20 cellular contexts compared by ENCODE assay signal in the genomic region with DNA sequence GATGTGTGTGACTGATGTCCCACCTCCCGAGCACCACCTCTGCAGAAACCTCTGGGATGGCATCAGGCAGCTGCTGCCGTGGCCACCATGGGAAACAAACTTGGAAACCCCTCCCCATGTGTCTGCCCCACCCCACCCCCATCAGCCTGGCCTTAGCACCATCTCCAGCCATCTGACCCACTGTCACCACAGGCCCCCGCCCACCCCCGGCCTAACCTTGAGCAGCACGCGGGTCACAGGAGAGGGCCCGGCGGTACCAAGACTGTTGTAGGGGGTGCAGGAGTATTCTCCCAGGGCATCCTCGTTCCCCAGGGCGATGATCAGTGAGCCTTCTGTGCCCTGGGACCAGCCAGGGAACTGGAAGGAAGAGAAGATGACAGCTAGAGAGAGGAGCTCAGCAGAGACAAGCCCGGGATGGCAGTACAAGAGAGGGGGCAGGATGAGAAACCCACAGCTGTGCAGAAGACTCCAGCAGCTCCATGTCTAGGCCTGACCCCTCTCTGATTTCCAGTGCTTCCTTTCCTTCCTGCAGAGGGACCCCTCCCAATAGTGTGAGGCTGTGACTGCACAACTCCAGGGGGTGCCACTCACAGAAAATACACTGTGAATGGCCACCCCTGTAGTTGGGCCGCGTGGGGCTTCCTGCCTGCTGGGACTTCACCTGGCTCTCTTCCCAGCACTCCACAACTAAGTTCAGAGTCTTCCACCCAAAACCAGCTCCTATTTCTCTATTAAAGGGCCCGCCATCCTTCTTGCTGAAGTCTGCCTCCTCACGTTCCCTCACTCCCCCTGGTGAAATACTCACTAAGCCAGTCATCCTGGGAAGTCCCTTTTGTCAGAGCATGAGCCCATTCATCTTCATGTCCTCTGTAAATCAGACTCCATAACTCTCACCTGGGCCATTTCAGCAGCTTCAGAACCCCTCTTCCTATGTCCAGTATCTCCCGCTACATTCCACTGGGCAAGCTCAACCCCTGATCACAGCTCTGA. TPM values are rescaled to one million over a fixed set of nuclear protein-coding genes. Genes with fewer than 3 reads are reported as not detected.
DNase-seq lines count a peak whose midpoint lies in the region; ATAC-seq and TF ChIP-seq lines count a peak whose summit lies in the region.
"Had no signal": no experiment of that assay in that cellular context is flagged by ENCODE, and none has a peak within 500 bp of the region (broad histone marks: within the 10 kb centered on the region; RNA-seq: fewer than 3 reads in every experiment).

No MANE protein-coding gene starts in this region.

- H3K4me3 Mint-ChIP-seq in endothelial cell (ENCODE audit: unreplicated experiment), result no peak overlapping the region
- H3K4me3 Mint-ChIP-seq in CD8-positive, alpha-beta memory T cell, result no peak overlapping the region
- H3K4me3 Mint-ChIP-seq: activated B cell treated with CpG ODN at 0.5 μM for 24 hours; activated naive CD8-positive, alpha-beta T cell treated with anti-CD3 and anti-CD28 coated beads, Interleukin-2, amount 50 U/mL, for 24 hours; activated T-helper 17 cell treated with anti-CD3 and anti-CD28 coated beads, Interleukin-2, amount 50 U/mL, for 72 hours; T-cell had no signal

- no peak overlapping the region for H3K27ac ChIP-seq in OCI-LY3 (ENCODE audit: low read length)
- H3K27ac ChIP-seq in skin epidermis, result peak overlapping the region in 14 of 21 experiments; percentile 6 to 76 (median 51)
- H3K27ac ChIP-seq in CD8-positive, alpha-beta memory T cell (ENCODE audit: low read depth, low read length), result no peak overlapping the region
- H3K27ac ChIP-seq in left ventricle myocardium inferior (replicated peaks), result no peak overlapping the region
- H3K27ac ChIP-seq: gastrocnemius medialis, sigmoid colon had no signal

- POLR2A ChIA-PET in CD8-positive, alpha-beta memory T cell (lab: Charles Lee), result no interaction called here

- H3K27me3 ChIP-seq in OCI-LY3 (ENCODE audit: low read depth, low read length), result 0 out of 2 replicates have a peak, but pooled peaks cover 2% of the 10 kb centered on the region
- no peaks in the 10 kb centered on the region for H3K27me3 ChIP-seq in CD8-positive, alpha-beta memory T cell (ENCODE audit: insufficient read depth, low read length, poor library complexity, severe bottlenecking)
- no peaks in the 10 kb centered on the region for H3K27me3 ChIP-seq in left ventricle myocardium inferior (ENCODE audit: low read depth)
- H3K27me3 ChIP-seq: gastrocnemius medialis, sigmoid colon had no signal

- peaks cover 16% of the 10 kb centered on the region for H3K36me3 Mint-ChIP-seq in endothelial cell (ENCODE audit: low read depth, unreplicated experiment)
- H3K36me3 Mint-ChIP-seq in CD8-positive, alpha-beta memory T cell, result no peaks in the 10 kb centered on the region
- H3K36me3 Mint-ChIP-seq: T-cell had no signal

- H3K9me3 Mint-ChIP-seq in endothelial cell (ENCODE audit: unreplicated experiment), result no peaks in the 10 kb centered on the region
- H3K9me3 Mint-ChIP-seq in CD8-positive, alpha-beta memory T cell, result no peaks in the 10 kb centered on the region
- H3K9me3 Mint-ChIP-seq: activated B cell treated with CpG ODN at 0.5 μM for 24 hours; activated naive CD8-positive, alpha-beta T cell treated with anti-CD3 and anti-CD28 coated beads, Interleukin-2, amount 50 U/mL, for 24 hours; activated T-helper 17 cell treated with anti-CD3 and anti-CD28 coated beads, Interleukin-2, amount 50 U/mL, for 72 hours; T-cell had no signal

- no peaks in the 10 kb centered on the region for H3K36me3 ChIP-seq in OCI-LY3 (replicated peaks; ENCODE audit: low read depth, low read length)
- no peaks in the 10 kb centered on the region for H3K36me3 ChIP-seq in CD8-positive, alpha-beta memory T cell (ENCODE audit: insufficient read depth, low read length)
- H3K36me3 ChIP-seq in left ventricle myocardium inferior, result no peaks in the 10 kb centered on the region
- H3K36me3 ChIP-seq: gastrocnemius medialis, sigmoid colon had no signal

- H3K4me1 ChIP-seq in OCI-LY3 (ENCODE audit: low read length), result peaks cover 65% of the 10 kb centered on the region
- peaks cover 9% of the 10 kb centered on the region for H3K4me1 ChIP-seq in CD8-positive, alpha-beta memory T cell (ENCODE audit: insufficient read depth, low read length)
- peaks cover 12% of the 10 kb centered on the region for H3K4me1 ChIP-seq in left ventricle myocardium inferior
- H3K4me1 ChIP-seq: gastrocnemius medialis had no signal

- H2AFZ ChIP-seq in OCI-LY3 (ENCODE audit: low read depth, low read length), result no peak overlapping the region

- no peak for TF ChIP-seq CTCF in OCI-LY3 (IDR thresholded peaks at IDR 0.05; ENCODE audit: low read depth, low read length)
- TF ChIP-seq CTCF in endothelial cell (IDR thresholded peaks at IDR 0.05; ENCODE audit: unreplicated experiment), result no peak
- no peak for TF ChIP-seq CTCF in left ventricle myocardium inferior (IDR thresholded peaks at IDR 0.05; ENCODE audit: borderline replicate concordance)

- H3K4me3 ChIP-seq in OCI-LY3 (ENCODE audit: low read length) (no peak overlapping the region), skin epidermis (no peak overlapping the region), left ventricle myocardium inferior (no peak overlapping the region)
- no peak overlapping the region for H3K4me3 ChIP-seq in CD8-positive, alpha-beta memory T cell (ENCODE audit: low read length)
- H3K4me3 ChIP-seq: gastrocnemius medialis, sigmoid colon had no signal

- H4K20me1 ChIP-seq in OCI-LY3 (ENCODE audit: insufficient read depth, low read length), result peaks cover 5% of the 10 kb centered on the region

- H3K79me2 ChIP-seq in OCI-LY3 (ENCODE audit: low read length), result no peaks in the 10 kb centered on the region

- DNase-seq in ELR (ENCODE audit: low read depth) (peak; percentile 31), endothelial cell (ENCODE audit: low spot score) (no peak), left ventricle myocardium inferior (no peak)
- no peak for DNase-seq in CD8-positive, alpha-beta memory T cell
- DNase-seq: activated B cell treated with CpG ODN at 0.5 μM for 24 hours; activated naive CD8-positive, alpha-beta T cell treated with anti-CD3 and anti-CD28 coated beads, Interleukin-2, amount 50 U/mL, for 24 hours; central memory CD4-positive, alpha-beta T cell; gastrocnemius medialis; GDM1; left ventricle myocardium superior; sigmoid colon; stimulated activated CD4-positive, alpha-beta T cell treated with anti-CD3 and anti-CD28 coated beads, Interleukin-2, amount 100 ng/mL, for 48 hours; T-cell had no signal

- H3K4me1 Mint-ChIP-seq in endothelial cell (ENCODE audit: unreplicated experiment), result no peaks in the 10 kb centered on the region
- peaks cover 5 to 8% (median 5%) of the 10 kb centered on the region in 3 donors for H3K4me1 Mint-ChIP-seq in CD8-positive, alpha-beta memory T cell
- H3K4me1 Mint-ChIP-seq: activated T-helper 17 cell treated with anti-CD3 and anti-CD28 coated beads, Interleukin-2, amount 50 U/mL, for 72 hours had no signal

- intact Hi-C loops in left ventricle myocardium inferior (cut with micrococcal nuclease), result no loop called here

- ATAC-seq in GM18519 (IDR thresholded peaks at IDR 0.05; ENCODE audit: low FRiP score, unreplicated experiment), result no peak
- ATAC-seq: activated naive CD8-positive, alpha-beta T cell treated with anti-CD3 and anti-CD28 coated beads, Interleukin-2, amount 50 U/mL, for 24 hours; activated T-helper 17 cell treated with anti-CD3 and anti-CD28 coated beads, Interleukin-2, amount 50 U/mL, for 72 hours; gastrocnemius medialis; left ventricle myocardium superior; Right ventricle myocardium inferior; T-cell had no signal

- no peak overlapping the region for H3K9ac ChIP-seq in OCI-LY3 (ENCODE audit: low read length)

- CTCF ChIA-PET in CD8-positive, alpha-beta memory T cell (lab: Charles Lee), result interaction anchor here (6.2 to 8.0 kb wide), 2 partner anchors 8 to 75 kb away, joined by 45 to 55 read pairs; a partner anchor contains a TSS

- peaks cover 18% of the 10 kb centered on the region for H3K27me3 Mint-ChIP-seq in endothelial cell (ENCODE audit: unreplicated experiment)
- peaks cover 0 to 7% of the 10 kb centered on the region in 2 donors for H3K27me3 Mint-ChIP-seq in CD8-positive, alpha-beta memory T cell
- H3K27me3 Mint-ChIP-seq: activated T-helper 17 cell treated with anti-CD3 and anti-CD28 coated beads, Interleukin-2, amount 50 U/mL, for 72 hours had no signal

- H3K4me2 ChIP-seq in OCI-LY3 (ENCODE audit: low read length), result peak overlapping the region; percentile 18; the same call in 1 of the 2 replicates

- peak overlapping the region; percentile 30 for H3K27ac Mint-ChIP-seq in endothelial cell (ENCODE audit: unreplicated experiment)
- H3K27ac Mint-ChIP-seq in CD8-positive, alpha-beta memory T cell, result peak overlapping the region in 1 of 8 donors; percentile 17
- H3K27ac Mint-ChIP-seq: activated B cell treated with CpG ODN at 0.5 μM for 24 hours; activated naive CD8-positive, alpha-beta T cell treated with anti-CD3 and anti-CD28 coated beads, Interleukin-2, amount 50 U/mL, for 24 hours; T-cell had no signal

- H3K9me3 ChIP-seq in OCI-LY3 (ENCODE audit: insufficient read depth, low read length) (no peaks in the 10 kb centered on the region), left ventricle myocardium inferior (replicated peaks) (no peaks in the 10 kb centered on the region)
- H3K9me3 ChIP-seq in CD8-positive, alpha-beta memory T cell (ENCODE audit: low read length), result no peaks in the 10 kb centered on the region
- H3K9me3 ChIP-seq: gastrocnemius medialis, sigmoid colon had no signal

RNA-seq across cellular contexts. Expression of a gene that starts 7.3 kb away (rescaled TPM):
- 95.2 TPM for total RNA-seq in endothelial cell (ENCODE audit: unreplicated experiment)
- total RNA-seq in CD8-positive, alpha-beta memory T cell, result 100 to 1,000 TPM; 566 to 578 TPM
- 811 TPM for polyA plus RNA-seq in CD8-positive, alpha-beta memory T cell
- 110 TPM for total RNA-seq in left ventricle myocardium inferior

RNA-seq across cellular contexts. Expression of a gene that starts 12.8 kb away (rescaled TPM):
- total RNA-seq in endothelial cell (ENCODE audit: unreplicated experiment) (2.2 TPM), left ventricle myocardium inferior (0.25 TPM)
- total RNA-seq in CD8-positive, alpha-beta memory T cell, result under 1 TPM; 0.04 to 0.11 TPM
- not detected for polyA plus RNA-seq in CD8-positive, alpha-beta memory T cell
- total RNA-seq: activated B cell treated with CpG ODN at 0.5 μM for 24 hours; activated T-helper 17 cell treated with anti-CD3 and anti-CD28 coated beads, Interleukin-2, amount 50 U/mL, for 72 hours; osteocyte had no signal

RNA-seq across cellular contexts. Expression of a gene that starts 21.4 kb away (rescaled TPM):
- total RNA-seq in endothelial cell (ENCODE audit: unreplicated experiment) (not detected), left ventricle myocardium inferior (not detected)
- total RNA-seq in CD8-positive, alpha-beta memory T cell, result not detected
- not detected for polyA plus RNA-seq in CD8-positive, alpha-beta memory T cell
- total RNA-seq: activated B cell treated with CpG ODN at 0.5 μM for 24 hours; activated T-helper 17 cell treated with anti-CD3 and anti-CD28 coated beads, Interleukin-2, amount 50 U/mL, for 72 hours; gastrocnemius medialis; H1; left ventricle myocardium superior; osteocyte; Right ventricle myocardium inferior; sigmoid colon; T-cell had no signal
- polyA plus RNA-seq: H1 had no signal

RNA-seq across cellular contexts. Expression of a gene that starts 32.6 kb away (rescaled TPM):
- 1.0 TPM for total RNA-seq in endothelial cell (ENCODE audit: unreplicated experiment)
- 1 to 10 TPM in 1 of 2 experiments, under 1 TPM in 1; 0.75 to 1.2 TPM for total RNA-seq in CD8-positive, alpha-beta memory T cell
- 0.18 TPM for polyA plus RNA-seq in CD8-positive, alpha-beta memory T cell
- 1.1 TPM for total RNA-seq in left ventricle myocardium inferior
- total RNA-seq: gastrocnemius medialis, H1 had no signal

Comparison
In these comparisons a context has a peak if more than half of its experiments do, and no peak if none do; other contexts are left out.
1. H3K27ac ChIP-seq: peak in skin epidermis (14 of 21); none in OCI-LY3 (single experiment), CD8-positive, alpha-beta memory T cell (single experiment) and left ventricle myocardium inferior (single experiment).